ENCODE assay signal across 8 cellular contexts in genomic region chr6:79868098-79868722, GRCh38.
DNase-seq lines count a peak whose midpoint lies in the region; ATAC-seq and TF ChIP-seq lines count a peak whose summit lies in the region.

No MANE protein-coding gene starts in this region.

- peak; percentile 87 for DNase-seq in DMS53 (lab: John Stamatoyannopoulos, UW)
- peak; percentile 56 for DNase-seq in GM20000 (ENCODE audit: low spot score)
- peak; percentile 90 for DNase-seq in NCI-H1105 treated with DMSO at 0.1 percent for 48 hours (lab: John Stamatoyannopoulos, UW)
- DNase-seq in SHP77 treated with DMSO at 0.1 percent for 48 hours (lab: John Stamatoyannopoulos, UW): peak; percentile 86
- DNase-seq in dermis microvascular lymphatic vessel endothelial cell (ENCODE audit: low read depth in 2 of 2): peak; percentile 47 to 74
- peak; percentile 69 to 76 for DNase-seq in lung microvascular endothelial cell (ENCODE audit: low read depth in 2 of 2)

- peak; percentile 42 for TF ChIP-seq CTCF in GM20000 (IDR thresholded peaks at IDR 0.05; ENCODE audit: extremely low read depth, missing control alignments)

- no peak for ATAC-seq in HG03025 (IDR thresholded peaks at IDR 0.05; ENCODE audit: low FRiP score, unreplicated experiment)
- no peak for ATAC-seq in HG03460 (IDR thresholded peaks at IDR 0.05; ENCODE audit: unreplicated experiment)
